ENCODE assay signal across 9 cellular contexts in the genomic region with DNA sequence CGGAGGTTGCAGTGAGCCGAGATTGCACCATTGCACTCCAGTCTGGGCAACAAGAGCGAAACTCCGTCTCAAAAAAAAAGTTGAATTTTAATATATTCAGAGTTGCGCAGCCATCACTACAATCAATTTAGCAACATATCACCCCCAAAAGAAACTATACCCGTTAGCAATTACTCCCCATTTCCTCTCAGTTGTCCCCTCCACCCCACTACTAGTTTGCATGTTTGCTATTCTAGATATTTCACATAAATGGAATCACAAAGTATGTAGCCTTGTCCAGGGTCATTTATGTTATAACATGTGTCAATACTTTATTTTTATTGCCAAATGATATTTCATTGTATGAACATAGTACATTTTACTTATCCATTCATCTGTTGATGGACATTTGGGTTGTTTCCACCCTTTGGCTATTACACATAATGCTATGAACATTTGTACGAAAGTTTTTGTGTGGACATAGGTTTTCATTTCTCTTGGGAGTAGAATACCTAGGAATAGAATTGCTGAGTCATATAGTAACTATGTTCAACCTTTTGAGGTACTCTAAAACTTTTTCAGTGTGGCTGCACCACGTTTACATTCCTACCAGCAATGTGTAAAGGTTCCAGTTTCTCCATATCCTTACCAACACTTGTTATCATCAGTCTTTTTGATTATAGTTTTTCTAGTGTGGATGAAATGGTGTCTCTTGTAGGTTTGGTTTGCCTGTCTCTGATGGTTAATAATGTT. TPM values are rescaled to one million over a fixed set of nuclear protein-coding genes. Genes with fewer than 3 reads are reported as not detected.
DNase-seq lines count a peak whose midpoint lies in the region; ATAC-seq and TF ChIP-seq lines count a peak whose summit lies in the region.
"Had no signal": no experiment of that assay in that cellular context is flagged by ENCODE, and none has a peak within 500 bp of the region (broad histone marks: within the 10 kb centered on the region; RNA-seq: fewer than 3 reads in every experiment).

No MANE protein-coding gene starts in this region.

- TF ChIP-seq POLR2A in body of pancreas (IDR thresholded peaks at IDR 0.05): no peak

- no peaks in the 10 kb centered on the region for H3K9me2 ChIP-seq in OCI-LY1 (ENCODE audit: low read depth, low read length)

- H3K4me2 ChIP-seq in OCI-LY1 (ENCODE audit: low read length): peak overlapping the region; percentile 87

- H3K27me3 ChIP-seq in OCI-LY1 (ENCODE audit: insufficient read depth, low read length): no peaks in the 10 kb centered on the region
- H3K27me3 ChIP-seq in body of pancreas: no peaks in the 10 kb centered on the region
- H3K27me3 ChIP-seq: ovary had no signal

- H3K9me3 ChIP-seq in OCI-LY1 (ENCODE audit: low read length) (no peaks in the 10 kb centered on the region), body of pancreas (no peaks in the 10 kb centered on the region)
- H3K9me3 ChIP-seq: ovary had no signal

- peak overlapping the region; percentile 22; the same call in 1 of the 2 replicates for H3K9ac ChIP-seq in OCI-LY1 (ENCODE audit: low read length)

- 0 out of 2 replicates have a peak overlapping the region, but pooled peaks have one; percentile 23 for H2AFZ ChIP-seq in OCI-LY1 (ENCODE audit: low read length)

- no peak for TF ChIP-seq CTCF in GM12865 (IDR thresholded peaks at IDR 0.05; ENCODE audit: insufficient read depth, low read depth, low read length, missing control alignments)
- no peak for TF ChIP-seq CTCF in OCI-LY1 (IDR thresholded peaks at IDR 0.05; ENCODE audit: low read length)
- TF ChIP-seq CTCF in body of pancreas (IDR thresholded peaks at IDR 0.05): no peak

- peaks cover 20 to 24% of the 10 kb centered on the region in 2 donors for H3K4me1 Mint-ChIP-seq in effector memory CD8-positive, alpha-beta T cell (ENCODE audit: low read depth in 2 of 2)

- H3K4me1 ChIP-seq in OCI-LY1 (ENCODE audit: insufficient read depth, low read length, severe bottlenecking) (peaks cover 26% of the 10 kb centered on the region), body of pancreas (peaks cover 26% of the 10 kb centered on the region)

- intact Hi-C loops in body of pancreas (cut with DNase I): no loop called here

- peaks cover 24% of the 10 kb centered on the region for H3K79me2 ChIP-seq in OCI-LY1 (ENCODE audit: insufficient read depth, low read length)

- peaks cover 4% of the 10 kb centered on the region; the same call in 1 of the 2 replicates for H3K36me3 ChIP-seq in OCI-LY1 (ENCODE audit: insufficient read depth, low read length)
- H3K36me3 ChIP-seq in body of pancreas (replicated peaks in 1 of 2; ENCODE audit: insufficient read depth in 1 of 2, low read depth in 2 of 2): no peaks in the 10 kb centered on the region
- H3K36me3 ChIP-seq: ovary had no signal

- H3K4me3 ChIP-seq in GM12865 (ENCODE audit: low read depth, low read length): peak overlapping the region; percentile 92
- peak overlapping the region; percentile 66 for H3K4me3 ChIP-seq in OCI-LY1 (ENCODE audit: low read depth, low read length, poor library complexity, severe bottlenecking)
- H3K4me3 ChIP-seq in body of pancreas: no peak overlapping the region
- H3K4me3 ChIP-seq: ovary had no signal

- peak overlapping the region; percentile 97 to 98 for H3K4me3 Mint-ChIP-seq in effector memory CD8-positive, alpha-beta T cell

- H3K27ac ChIP-seq in OCI-LY1 (ENCODE audit: low read depth, low read length, poor library complexity, severe bottlenecking) (peak overlapping the region; percentile 65), body of pancreas (no peak overlapping the region)

- DNase-seq in GM12865 (ENCODE audit: low read depth) (peak; percentile 76), renal cortical epithelial cell (ENCODE audit: low read depth) (peak; percentile 70), body of pancreas (no peak), NCI-H1930 (lab: John Stamatoyannopoulos, UW) (no peak)
- DNase-seq in effector memory CD8-positive, alpha-beta T cell: no peak
- DNase-seq: activated CD4-positive, alpha-beta T cell treated with anti-CD3 and anti-CD28 coated beads, Interleukin-2, amount 50 U/mL, for 1 hour; ovary had no signal

- H3K27ac Mint-ChIP-seq in effector memory CD8-positive, alpha-beta T cell: peak overlapping the region; percentile 78 to 99

- 85 to 92% methylated on average over 8 of the region's 8 CpGs for WGBS in body of pancreas, 2 donors

- H3K27me3 Mint-ChIP-seq in effector memory CD8-positive, alpha-beta T cell: no peaks in the 10 kb centered on the region

- no peaks in the 10 kb centered on the region for H4K20me1 ChIP-seq in OCI-LY1 (ENCODE audit: insufficient read depth, low read length)

- H3K36me3 Mint-ChIP-seq in effector memory CD8-positive, alpha-beta T cell (ENCODE audit: insufficient read depth): peaks cover 27% of the 10 kb centered on the region

- ATAC-seq in effector memory CD8-positive, alpha-beta T cell (replicated peaks): no peak
- ATAC-seq in body of pancreas (no peak), HG03045 (IDR thresholded peaks at IDR 0.05; ENCODE audit: unreplicated experiment) (no peak)

- H3F3A ChIP-seq in OCI-LY1 (ENCODE audit: insufficient read depth, low read length): peaks cover 5% of the 10 kb centered on the region

- peaks cover 0 to 2% of the 10 kb centered on the region in 2 donors for H3K9me3 Mint-ChIP-seq in effector memory CD8-positive, alpha-beta T cell

RNA-seq across cellular contexts. Expression of gene ZNF143, which starts 2.2 kb away (rescaled TPM):
- total RNA-seq in renal cortical epithelial cell: 25.5 and 40.0 TPM in 2 replicates
- 10 to 100 TPM; 15.8 to 20.1 TPM for total RNA-seq in body of pancreas

Comparison
In these comparisons a context has a peak if more than half of its experiments do, and no peak if none do; other contexts are left out.
1. DNase-seq: peak in GM12865 (single experiment) and renal cortical epithelial cell (single experiment); none in effector memory CD8-positive, alpha-beta T cell (0 of 3), body of pancreas (0 of 4) and NCI-H1930 (0 of 2).
2. H3K4me3 ChIP-seq: peak in GM12865 (single experiment) and OCI-LY1 (single experiment); none in body of pancreas (0 of 2).